In genomic region chr3:66383023-66383422, GRCh38 we compare ENCODE assay signal across 18 cellular contexts.
"Had no signal": no experiment of that assay in that cellular context is flagged by ENCODE, and none has a peak within 500 bp of the region (broad histone marks: within the 10 kb centered on the region; RNA-seq: fewer than 3 reads in every experiment).

No MANE protein-coding gene starts in this region.

- DNase-seq: effector memory CD8-positive, alpha-beta T cell; foreskin melanocyte; heart left ventricle; hippocampal formation; kidney glomerular epithelial cell; naive thymus-derived CD8-positive, alpha-beta T cell; psoas muscle; retina; right lobe of liver; spleen; stimulated activated CD4-positive, alpha-beta T cell treated with anti-CD3 and anti-CD28 coated beads, Interleukin-15, amount 100 ng/mL, for 24 hours; stimulated activated CD4-positive, alpha-beta T cell treated with anti-CD3 and anti-CD28 coated beads, Interleukin-1b, Interleukin-23, amount 100 ng/mL, for 48 hours; stimulated activated CD4-positive, alpha-beta T cell treated with anti-CD3 and anti-CD28 coated beads, Interleukin-4, amount 100 ng/mL, for 24 hours; stimulated activated naive CD4-positive, alpha-beta T cell; stomach; trophoblast cell had no signal

- ATAC-seq: effector memory CD8-positive, alpha-beta T cell; naive thymus-derived CD8-positive, alpha-beta T cell; psoas muscle had no signal

- H3K4me3 ChIP-seq: heart left ventricle, psoas muscle, right lobe of liver, spleen, stomach, thoracic aorta had no signal

- H3K4me1 ChIP-seq: right lobe of liver had no signal

- H3K9me3 ChIP-seq: heart left ventricle, psoas muscle, right lobe of liver, stomach, thoracic aorta had no signal

- H3K9me3 Mint-ChIP-seq: central memory CD8-positive, alpha-beta T cell had no signal

- H3K27ac ChIP-seq: right lobe of liver, spleen had no signal

- H3K27me3 ChIP-seq: heart left ventricle, right lobe of liver, spleen, stomach had no signal

- H3K4me3 Mint-ChIP-seq: central memory CD8-positive, alpha-beta T cell; effector memory CD8-positive, alpha-beta T cell; naive thymus-derived CD8-positive, alpha-beta T cell had no signal
